In genomic region chr2:160278889-160279196, GRCh38 we compare ENCODE assay signal across 10 cellular contexts.
DNase-seq lines count a peak whose midpoint lies in the region; ATAC-seq and TF ChIP-seq lines count a peak whose summit lies in the region.
"Had no signal": no experiment of that assay in that cellular context is flagged by ENCODE, and none has a peak within 500 bp of the region (broad histone marks: within the 10 kb centered on the region; RNA-seq: fewer than 3 reads in every experiment).

No MANE protein-coding gene starts in this region.

- dilution Hi-C loops in IMR-90 (cut with HindIII; ENCODE audit: low sequenced_read_pairs, unreplicated experiment) = no loop called here

- peaks cover 7% of the 10 kb centered on the region; the same call in 1 of the 2 replicates for H3K9me1 ChIP-seq in IMR-90 (ENCODE audit: insufficient read depth, low read length)

- H3K9ac ChIP-seq in IMR-90 (ENCODE audit: low read depth, low read length) (no peak overlapping the region), colonic mucosa (ENCODE audit: low read depth in 2 of 2, low read length in 2 of 2) (no peak overlapping the region)

- no peak overlapping the region for H3K4me2 ChIP-seq in IMR-90 (ENCODE audit: low read depth, low read length)

- no peak overlapping the region for H2AK9ac ChIP-seq in IMR-90 (replicated peaks; ENCODE audit: low read depth, low read length, poor library complexity)

- peaks cover 49% of the 10 kb centered on the region for H3K4me1 ChIP-seq in ACC112 (ENCODE audit: control insufficient read depth, insufficient read depth, low read length, unreplicated experiment)
- peaks cover 1% of the 10 kb centered on the region; the same call in 1 of the 2 replicates for H3K4me1 ChIP-seq in IMR-90 (ENCODE audit: control insufficient read depth, insufficient read depth, low read length)
- H3K4me1 ChIP-seq in colonic mucosa = no peaks in the 10 kb centered on the region

- H3K79me2 ChIP-seq in ACC112 (ENCODE audit: control insufficient read depth, insufficient read depth, low read length, unreplicated experiment) = peaks cover 3% of the 10 kb centered on the region

- no peak overlapping the region; a peak in 1 of 4 replicates for H4K8ac ChIP-seq in IMR-90 (ENCODE audit: low read depth in 2 of 2, low read length in 2 of 2)

- H3K14ac ChIP-seq in IMR-90 (replicated peaks; ENCODE audit: low read depth, low read length) = no peak overlapping the region

- WGBS in IMR-90 (ENCODE audit: extremely low coverage in 2 of 2, insufficient read length in 1 of 2), 2 experiments = no CpG with 5 or more reads among the region's 2 CpGs

- no peak overlapping the region for H3K18ac ChIP-seq in IMR-90 (ENCODE audit: low read depth, low read length)

- no TSS peak for BruUV-seq in IMR-90 (replicated peaks; lab: Mats Ljungman, UMichigan)

- H2BK120ac ChIP-seq in IMR-90 (ENCODE audit: low read depth, low read length) = no peak overlapping the region

- peak; percentile 50 for TF ChIP-seq RAD21 in IMR-90 (IDR thresholded peaks at IDR 0.05; ENCODE audit: low read length)

- no peaks in the 10 kb centered on the region for H4K20me1 ChIP-seq in IMR-90 (ENCODE audit: insufficient read depth, low read length)

- no peaks in the 10 kb centered on the region for H3K27me3 ChIP-seq in ACC112 (ENCODE audit: insufficient read depth, low read length)
- no peaks in the 10 kb centered on the region for H3K27me3 ChIP-seq in IMR-90 (ENCODE audit: control insufficient read depth, insufficient read depth, low read length)
- H3K27me3 ChIP-seq in colonic mucosa = no peaks in the 10 kb centered on the region

- TF ChIP-seq CTCF in IMR-90 (conservative IDR thresholded peaks at IDR 0.05; ENCODE audit: low read depth, low read length) (peak; percentile 52), colonic mucosa (IDR thresholded peaks at IDR 0.05) (peak; percentile 21)

- CTCF ChIA-PET in IMR-90 (lab: Yijun Ruan, JAX) = interaction anchor here (0.5 to 1.4 kb wide), 3 partner anchors 9 to 785 kb away, joined by 3 to 4 read pairs (median 3); no protein-coding TSS in a partner anchor

- in situ Hi-C loops in IMR-90 (cut with MboI; ENCODE audit: low sequenced_read_pairs) = no loop called here

- H3K4ac ChIP-seq in IMR-90 (ENCODE audit: low read depth, low read length) = no peak overlapping the region

- DNase-seq in IMR-90 (peak; percentile 57), colonic mucosa (no peak), medulla oblongata (ENCODE audit: extremely low spot score) (peak; percentile 35), posterior cingulate gyrus (no peak), activated gamma-delta T cell treated with Interleukin-2 at 50 U/mL for 16 hours (no peak)
- DNase-seq in stimulated activated CD4-positive, alpha-beta T cell treated with anti-CD3 and anti-CD28 coated beads, Interleukin-2, amount 100 ng/mL, for 24 hours = no peak
- DNase-seq: DMS79 treated with DMSO at 0.1 percent for 48 hours, NCI-H2171 had no signal

- H2AFZ ChIP-seq in ACC112 (ENCODE audit: low read length, unreplicated experiment) (no peak overlapping the region), IMR-90 (replicated peaks; ENCODE audit: low read length, poor library complexity) (no peak overlapping the region)

- intact Hi-C loops in IMR-90 (cut with micrococcal nuclease) (loop anchor here (2.0 to 5.0 kb wide), 2 partner anchors 128 to 713 kb away; no protein-coding TSS in a partner anchor), colonic mucosa (cut with DNase I) (no loop called here), posterior cingulate gyrus (cut with DNase I) (no loop called here)

- POLR2A ChIA-PET in IMR-90 (lab: Charles Lee; ENCODE audit: unreplicated experiment) = no interaction called here

- ATAC-seq in IMR-90 (ENCODE audit: low read depth) (peak; percentile 82), GM18858 (IDR thresholded peaks at IDR 0.05; ENCODE audit: unreplicated experiment) (no peak)

- H3K56ac ChIP-seq in IMR-90 (ENCODE audit: extremely low read depth, insufficient read depth, low read length) = no peak overlapping the region

- H3K4me3 ChIP-seq in ACC112 (ENCODE audit: low read depth, low read length) (no peak overlapping the region), IMR-90 (ENCODE audit: insufficient read depth, low read depth, low read length) (no peak overlapping the region), colonic mucosa (no peak overlapping the region)

- no peak overlapping the region for H4K5ac ChIP-seq in IMR-90 (ENCODE audit: low read depth, low read length)

- no peak overlapping the region for H3K23ac ChIP-seq in IMR-90 (ENCODE audit: low read depth, low read length)

- TF ChIP-seq POLR2A in IMR-90 (IDR thresholded peaks at IDR 0.05; ENCODE audit: low read depth, low read length) = no peak

- H3K36me3 ChIP-seq in ACC112 (ENCODE audit: insufficient read depth, low read length) (peaks cover 57% of the 10 kb centered on the region), IMR-90 (ENCODE audit: control insufficient read depth, insufficient read depth, low read length) (peaks cover 49% of the 10 kb centered on the region), colonic mucosa (no peaks in the 10 kb centered on the region)

- H2BK15ac ChIP-seq in IMR-90 (ENCODE audit: low read depth, low read length) = no peak overlapping the region

- H3K27ac ChIP-seq in ACC112 (ENCODE audit: low read depth, low read length) = peak overlapping the region; percentile 77
- H3K27ac ChIP-seq in IMR-90 (ENCODE audit: insufficient read depth, low read length) = no peak overlapping the region
- H3K27ac ChIP-seq in colonic mucosa = no peak overlapping the region

- H2BK20ac ChIP-seq in IMR-90 (ENCODE audit: low read depth, low read length) = no peak overlapping the region

- H4K91ac ChIP-seq in IMR-90 (ENCODE audit: insufficient read depth, low read depth, low read length) = no peak overlapping the region

- peaks cover 22 to 33% of the 10 kb centered on the region in 2 experiments for H3K79me1 ChIP-seq in IMR-90 (ENCODE audit: low read depth in 1 of 2, low read length in 2 of 2)

- peak overlapping the region; percentile 55 for H2BK5ac ChIP-seq in IMR-90 (ENCODE audit: low read depth, low read length, poor library complexity, severe bottlenecking)

- no peaks in the 10 kb centered on the region for H3K9me3 ChIP-seq in IMR-90 (ENCODE audit: control insufficient read depth, insufficient read depth, low read length)
- H3K9me3 ChIP-seq in colonic mucosa = no peaks in the 10 kb centered on the region

- H2AK5ac ChIP-seq in IMR-90 (ENCODE audit: low read depth, low read length) = no peak overlapping the region

TF ChIP-seq in IMR-90, 13 proteins besides CTCF, POLR2A, EP300 and RAD21:
- TF ChIP-seq BHLHE40 (IDR thresholded peaks at IDR 0.05; ENCODE audit: low read depth, low read length) (no peak), CHD1 (IDR thresholded peaks at IDR 0.05; ENCODE audit: low read depth, low read length) (no peak), RFX5 (IDR thresholded peaks at IDR 0.05; ENCODE audit: low read depth, low read length) (no peak), NFE2L2 (IDR thresholded peaks at IDR 0.05; ENCODE audit: low read depth, low read length) (no peak), MAZ (IDR thresholded peaks at IDR 0.05; ENCODE audit: borderline replicate concordance, low read depth, low read length) (no peak), USF2 (IDR thresholded peaks at IDR 0.05; ENCODE audit: low read depth, low read length) (no peak), SMC3 (IDR thresholded peaks at IDR 0.05; ENCODE audit: low read depth, low read length) (peak; percentile 62), ELK1 (IDR thresholded peaks at IDR 0.05; ENCODE audit: borderline replicate concordance, low read depth, low read length) (no peak)

Comparison
In these comparisons a context has a peak if more than half of its experiments do, and no peak if none do; other contexts are left out.
1. DNase-seq: peak in IMR-90 (single experiment) and medulla oblongata (single experiment); none in colonic mucosa (single experiment), posterior cingulate gyrus (0 of 10), stimulated activated CD4-positive, alpha-beta T cell treated with anti-CD3 and anti-CD28 coated beads, Interleukin-2, amount 100 ng/mL, for 24 hours (0 of 2) and activated gamma-delta T cell treated with Interleukin-2 at 50 U/mL for 16 hours (single experiment).